9 cellular contexts compared by ENCODE assay signal in the genomic region with DNA sequence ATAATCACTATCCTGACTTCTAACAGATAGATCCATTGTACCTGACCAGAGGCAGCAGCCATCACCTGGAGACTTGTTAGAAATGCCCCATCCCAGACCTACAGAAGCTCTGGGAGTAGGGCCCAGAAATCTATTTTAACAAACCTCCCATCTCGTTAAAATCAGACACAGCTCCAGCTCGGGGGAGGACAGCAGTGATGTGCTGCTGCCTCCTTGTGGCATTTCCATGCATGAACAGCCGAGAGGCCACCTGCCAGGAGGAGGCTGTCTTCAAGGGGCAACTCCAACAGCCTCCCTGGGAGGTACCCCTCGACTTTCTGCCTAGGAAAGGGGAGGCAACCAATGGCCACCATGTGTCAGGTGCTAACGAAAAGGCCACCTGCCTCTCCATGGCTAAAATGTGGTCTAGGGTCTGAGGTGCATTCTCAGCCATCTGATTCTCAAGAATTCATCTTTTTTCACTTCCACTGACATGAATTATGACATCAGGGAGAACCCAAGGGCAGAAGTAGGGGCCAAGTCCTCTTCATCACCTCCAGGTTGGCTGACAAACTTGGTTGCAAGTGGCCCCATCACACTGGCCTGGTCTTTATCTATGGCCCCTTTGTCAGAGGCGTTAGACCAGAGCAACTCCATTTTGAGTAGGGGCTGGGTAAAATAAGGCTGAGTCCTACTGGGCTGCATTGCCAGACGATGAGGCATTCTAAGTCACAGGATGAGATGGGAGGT. TPM values are rescaled to one million over a fixed set of nuclear protein-coding genes. Genes with fewer than 3 reads are reported as not detected.
DNase-seq lines count a peak whose midpoint lies in the region; ATAC-seq and TF ChIP-seq lines count a peak whose summit lies in the region.
"Had no signal": no experiment of that assay in that cellular context is flagged by ENCODE, and none has a peak within 500 bp of the region (broad histone marks: within the 10 kb centered on the region; RNA-seq: fewer than 3 reads in every experiment).

No MANE protein-coding gene starts in this region.

- peak overlapping the region; percentile 88 for H2AK5ac ChIP-seq in IMR-90 (ENCODE audit: low read depth, low read length)

- H2BK20ac ChIP-seq in IMR-90 (ENCODE audit: low read depth, low read length) = peak overlapping the region; percentile 51; the same call in 1 of the 2 replicates

- dilution Hi-C loops in IMR-90 (cut with HindIII; ENCODE audit: low sequenced_read_pairs, unreplicated experiment) = no loop called here

- H3K27me3 ChIP-seq in IMR-90 (ENCODE audit: control insufficient read depth, insufficient read depth, low read length) = no peaks in the 10 kb centered on the region

- no peak overlapping the region for H3K27ac ChIP-seq in IMR-90 (ENCODE audit: insufficient read depth, low read length)

- H3K23ac ChIP-seq in IMR-90 (ENCODE audit: low read depth, low read length) = no peak overlapping the region

- no peak overlapping the region for H3K9ac ChIP-seq in IMR-90 (ENCODE audit: low read depth, low read length)

- no peaks in the 10 kb centered on the region for H3K36me3 ChIP-seq in IMR-90 (ENCODE audit: control insufficient read depth, insufficient read depth, low read length)

- POLR2A ChIA-PET in IMR-90 (lab: Charles Lee; ENCODE audit: unreplicated experiment) = no interaction called here

- no TSS peak for BruUV-seq in IMR-90 (replicated peaks; lab: Mats Ljungman, UMichigan)

- peak; percentile 99 for TF ChIP-seq RAD21 in IMR-90 (IDR thresholded peaks at IDR 0.05; ENCODE audit: low read length)

- no peak overlapping the region for H3K4me3 ChIP-seq in IMR-90 (ENCODE audit: insufficient read depth, low read depth, low read length)
- no peak overlapping the region for H3K4me3 ChIP-seq in retinal pigment epithelial cell (ENCODE audit: low read length)

- CTCF ChIA-PET in IMR-90 (lab: Yijun Ruan, JAX) = interaction anchor here (0.6 to 2.6 kb wide), 7 partner anchors 12 to 240 kb away, joined by 3 to 31 read pairs (median 3); no protein-coding TSS in a partner anchor

- no peak overlapping the region for H3K4ac ChIP-seq in IMR-90 (ENCODE audit: low read depth, low read length)

- H3K9me3 ChIP-seq in IMR-90 (ENCODE audit: control insufficient read depth, insufficient read depth, low read length) = no peaks in the 10 kb centered on the region

- no peaks in the 10 kb centered on the region for H3K79me1 ChIP-seq in IMR-90 (ENCODE audit: low read depth in 1 of 2, low read length in 2 of 2)

- peak overlapping the region; percentile 4; the same call in 1 of the 2 replicates for H3K56ac ChIP-seq in IMR-90 (ENCODE audit: extremely low read depth, insufficient read depth, low read length)

- H2AFZ ChIP-seq in IMR-90 (replicated peaks; ENCODE audit: low read length, poor library complexity) = peak overlapping the region; percentile 70

- H4K20me1 ChIP-seq in IMR-90 (ENCODE audit: insufficient read depth, low read length) = no peaks in the 10 kb centered on the region

- in situ Hi-C loops in IMR-90 (cut with MboI; ENCODE audit: low sequenced_read_pairs) = loop anchor here (5.0 kb wide), 1 partner anchor 46 kb away; no protein-coding TSS in a partner anchor

- peaks cover 17% of the 10 kb centered on the region for H3K4me1 ChIP-seq in IMR-90 (ENCODE audit: control insufficient read depth, insufficient read depth, low read length)

- 0 out of 2 replicates have a peak overlapping the region, but pooled peaks have one; percentile 60 for H4K91ac ChIP-seq in IMR-90 (ENCODE audit: insufficient read depth, low read depth, low read length)

- no peak overlapping the region for H2BK5ac ChIP-seq in IMR-90 (ENCODE audit: low read depth, low read length, poor library complexity, severe bottlenecking)

- TF ChIP-seq POLR2A in IMR-90 (IDR thresholded peaks at IDR 0.05; ENCODE audit: low read depth, low read length) = 0 out of 2 replicates have a peak, but pooled peaks have one; percentile 53

- no peak overlapping the region for H3K18ac ChIP-seq in IMR-90 (ENCODE audit: low read depth, low read length)

- 33% methylated on average over 2 of the region's 7 CpGs; no CpG with 5 or more reads in 1 of the 2 experiments for WGBS in IMR-90 (ENCODE audit: extremely low coverage in 2 of 2, insufficient read length in 1 of 2), 2 experiments

- H4K5ac ChIP-seq in IMR-90 (ENCODE audit: low read depth, low read length) = no peak overlapping the region

- intact Hi-C loops in IMR-90 (cut with micrococcal nuclease) = loop anchor here (1.0 to 5.0 kb wide), 3 partner anchors 48 to 351 kb away; no protein-coding TSS in a partner anchor
- intact Hi-C loops in left ventricle myocardium superior (cut with micrococcal nuclease) = loop anchor here (2.0 kb wide), 1 partner anchor 49 kb away; no protein-coding TSS in a partner anchor

- peak; percentile 73 for ATAC-seq in IMR-90 (ENCODE audit: low read depth)
- ATAC-seq in left ventricle myocardium superior = peak; percentile 51
- ATAC-seq in GM18870 (IDR thresholded peaks at IDR 0.05; ENCODE audit: unreplicated experiment) = no peak

- no peak overlapping the region for H3K4me2 ChIP-seq in IMR-90 (ENCODE audit: low read depth, low read length)

- H3K9me1 ChIP-seq in IMR-90 (ENCODE audit: insufficient read depth, low read length) = no peaks in the 10 kb centered on the region; the same call in 1 of the 2 replicates

- no peak overlapping the region for H3K14ac ChIP-seq in IMR-90 (replicated peaks; ENCODE audit: low read depth, low read length)

- peak overlapping the region; percentile 35; the same call in 1 of the 3 replicates for H2BK15ac ChIP-seq in IMR-90 (ENCODE audit: low read depth, low read length)

- no peak overlapping the region for H4K8ac ChIP-seq in IMR-90 (ENCODE audit: low read depth in 2 of 2, low read length in 2 of 2)

- H2AK9ac ChIP-seq in IMR-90 (replicated peaks; ENCODE audit: low read depth, low read length, poor library complexity) = no peak overlapping the region

- H2BK120ac ChIP-seq in IMR-90 (ENCODE audit: low read depth, low read length) = peak overlapping the region; percentile 49; the same call in 1 of the 2 replicates

- DNase-seq in DMS53 treated with DMSO at 0.1 percent for 48 hours (lab: John Stamatoyannopoulos, UW; ENCODE audit: unreplicated experiment) (peak; percentile 21), IMR-90 (peak; percentile 65), SKM-1 (lab: John Stamatoyannopoulos, UW; ENCODE audit: unreplicated experiment) (peak; percentile 37), amniotic epithelial cell (ENCODE audit: low read depth) (peak; percentile 59), left ventricle myocardium superior (peak; percentile 80), retinal pigment epithelial cell (ENCODE audit: low read depth) (no peak), 8988T (no peak)

- TF ChIP-seq CTCF in IMR-90 (conservative IDR thresholded peaks at IDR 0.05; ENCODE audit: low read depth, low read length) (peak; percentile 97), retinal pigment epithelial cell (conservative IDR thresholded peaks at IDR 0.05; ENCODE audit: low read depth, low read length) (peak; percentile 97)

TF ChIP-seq in IMR-90, 13 proteins besides CTCF, POLR2A, EP300 and RAD21:
- TF ChIP-seq MXI1 (IDR thresholded peaks at IDR 0.05; ENCODE audit: borderline replicate concordance, low read depth, low read length) (no peak), SMC3 (IDR thresholded peaks at IDR 0.05; ENCODE audit: low read depth, low read length) (peak; percentile 100)

RNA-seq across cellular contexts. Expression of a gene that starts 12.2 kb away (rescaled TPM):
- total RNA-seq in IMR-90 (2012; rRNA removed) (not detected in 2 replicates), left ventricle myocardium superior (0.25 TPM)
- not detected in 2 replicates for polyA plus RNA-seq in IMR-90 (2012; rRNA removed)
- not detected in 2 replicates for polyA plus RNA-seq in IMR-90 (2012; cell fraction: cytosol; rRNA removed)
- not detected in 2 replicates for polyA plus RNA-seq in IMR-90 (2012; cell fraction: nucleus; rRNA removed; ENCODE audit: low replicate concordance)

RNA-seq across cellular contexts. Expression of a gene that starts 18.3 kb away (rescaled TPM):
- total RNA-seq in IMR-90 (2012; rRNA removed) (not detected in 2 replicates), left ventricle myocardium superior (19.5 TPM)
- not detected in 2 replicates for polyA plus RNA-seq in IMR-90 (2012; rRNA removed)
- 0.12 TPM in 1 of 2 replicates, not detected in the other for polyA plus RNA-seq in IMR-90 (2012; cell fraction: cytosol; rRNA removed)
- polyA plus RNA-seq in IMR-90 (2012; cell fraction: nucleus; rRNA removed; ENCODE audit: low replicate concordance) = 0.02 and 0.13 TPM in 2 replicates
- total RNA-seq: activated CD8-positive, alpha-beta memory T cell treated with anti-CD3 and anti-CD28 coated beads for 36 hours had no signal

Comparison
In these comparisons a context has a peak if more than half of its experiments do, and no peak if none do; other contexts are left out.
1. DNase-seq: peak in DMS53 treated with DMSO at 0.1 percent for 48 hours (single experiment), IMR-90 (single experiment), SKM-1 (single experiment), amniotic epithelial cell (single experiment) and left ventricle myocardium superior (single experiment); none in retinal pigment epithelial cell (single experiment) and 8988T (single experiment).
2. RNA of a gene that starts 18.3 kb away (total RNA-seq): 19.5 TPM in left ventricle myocardium superior (single experiment); not detected in IMR-90; every median in the first group is over 10 times any median in the second.